ENCODE assay signal across 25 cellular contexts in genomic region chr10:129586897-129587443, GRCh38.
DNase-seq lines count a peak whose midpoint lies in the region; ATAC-seq and TF ChIP-seq lines count a peak whose summit lies in the region.
"Had no signal": no experiment of that assay in that cellular context is flagged by ENCODE, and none has a peak within 500 bp of the region (broad histone marks: within the 10 kb centered on the region; RNA-seq: fewer than 3 reads in every experiment).

No MANE protein-coding gene starts in this region.

- CTCF ChIA-PET in activated naive CD4-positive, alpha-beta T cell treated with anti-CD3 and anti-CD28 coated beads, Interleukin-2, amount 10 ng/mL, durations not matched to agents 7 days and 5 days (lab: Charles Lee): no interaction called here
- CTCF ChIA-PET in OCI-LY7 (lab: Charles Lee; ENCODE audit: unreplicated experiment): no interaction called here

- H3K4me3 ChIP-seq in OCI-LY7 (ENCODE audit: low read depth, low read length, poor library complexity, severe bottlenecking) (no peak overlapping the region), epithelial cell of esophagus (ENCODE audit: low read length) (no peak overlapping the region), uterus (no peak overlapping the region)
- H3K4me3 ChIP-seq: A549, BLaER1 had no signal

- no peak for ATAC-seq in GM21825 (IDR thresholded peaks at IDR 0.05; ENCODE audit: unreplicated experiment)
- ATAC-seq: A549; activated T-cell treated with anti-CD3 and anti-CD28 coated beads, Interleukin-2, amount 50 U/mL, for 72 hours; effector memory CD8-positive, alpha-beta T cell; left lobe of liver; naive thymus-derived CD8-positive, alpha-beta T cell; right cardiac atrium had no signal

- POLR2A ChIA-PET in OCI-LY7 (lab: Charles Lee): no interaction called here

- no peaks in the 10 kb centered on the region for H3K27me3 ChIP-seq in uterus
- H3K27me3 ChIP-seq: BLaER1 had no signal

- H3K9me3 ChIP-seq in OCI-LY7 (ENCODE audit: low read length) (peaks cover 12% of the 10 kb centered on the region), uterus (no peaks in the 10 kb centered on the region)

- H3K36me3 ChIP-seq in OCI-LY7 (ENCODE audit: insufficient read depth, low read length) (no peaks in the 10 kb centered on the region), uterus (no peaks in the 10 kb centered on the region)

- no TSS peak for BruUV-seq in OCI-LY7 (replicated peaks; lab: Mats Ljungman, UMichigan)

- TF ChIP-seq POLR2A in uterus (IDR thresholded peaks at IDR 0.05): no peak

- H4K20me1 ChIP-seq in OCI-LY7 (ENCODE audit: insufficient read depth, low read length): no peaks in the 10 kb centered on the region
- H4K20me1 ChIP-seq: BLaER1 had no signal

- no peaks in the 10 kb centered on the region for H3K27me3 Mint-ChIP-seq in activated naive CD4-positive, alpha-beta T cell treated with anti-CD3 and anti-CD28 coated beads, Interleukin-2, amount 50 U/mL, for 24 hours
- H3K27me3 Mint-ChIP-seq in activated naive CD4-positive, alpha-beta T cell treated with anti-CD3 and anti-CD28 coated beads, Interleukin-2, amount 10 ng/mL, durations not matched to agents 7 days and 5 days: no peaks in the 10 kb centered on the region
- H3K27me3 Mint-ChIP-seq: activated CD4-positive, alpha-beta T cell treated with anti-CD3 and anti-CD28 coated beads, Interleukin-2, amount 10 ng/mL, durations not matched to agents 24 days and 14 days; activated naive CD8-positive, alpha-beta T cell; effector memory CD8-positive, alpha-beta T cell; naive thymus-derived CD8-positive, alpha-beta T cell; type B pancreatic cell had no signal

- H3K9me2 ChIP-seq in OCI-LY7 (ENCODE audit: insufficient read depth, low read length): no peaks in the 10 kb centered on the region

- H3K4me3 Mint-ChIP-seq in activated naive CD4-positive, alpha-beta T cell treated with anti-CD3 and anti-CD28 coated beads, Interleukin-2, amount 50 U/mL, for 24 hours: peak overlapping the region; percentile 30
- no peak overlapping the region for H3K4me3 Mint-ChIP-seq in activated naive CD4-positive, alpha-beta T cell treated with anti-CD3 and anti-CD28 coated beads, Interleukin-2, amount 10 ng/mL, durations not matched to agents 7 days and 5 days
- H3K4me3 Mint-ChIP-seq: activated CD4-positive, alpha-beta T cell treated with anti-CD3 and anti-CD28 coated beads, Interleukin-2, amount 10 ng/mL, durations not matched to agents 24 days and 14 days; activated naive CD8-positive, alpha-beta T cell; activated T-cell treated with anti-CD3 and anti-CD28 coated beads, Interleukin-2, amount 50 U/mL, for 72 hours; effector memory CD8-positive, alpha-beta T cell; mesothelial cell of epicardium; naive thymus-derived CD8-positive, alpha-beta T cell; T-helper 1 cell treated with Interleukin-12 subunit alpha and Interleukin-12 subunit beta and Interleukin-4 antibody, amounts not matched to agents 30 μg/mL and 1 μg/mL, for 36 hours; type B pancreatic cell had no signal

- no peak for DNase-seq in activated naive CD4-positive, alpha-beta T cell treated with anti-CD3 and anti-CD28 coated beads, Interleukin-2, amount 10 ng/mL, durations not matched to agents 7 days and 5 days
- DNase-seq in OCI-LY7 (ENCODE audit: low spot score) (peak; percentile 18), epithelial cell of esophagus (ENCODE audit: low read depth) (peak; percentile 6), renal cortical epithelial cell (ENCODE audit: low read depth) (peak; percentile 14), dedifferentiated amniotic fluid mesenchymal stem cell (ENCODE audit: extremely low spot score) (no peak), uterus (no peak)
- DNase-seq: activated CD4-positive, alpha-beta T cell treated with anti-CD3 and anti-CD28 coated beads, Interleukin-2, amount 10 ng/mL, durations not matched to agents 24 days and 14 days; activated T-cell treated with anti-CD3 and anti-CD28 coated beads, Interleukin-2, amount 50 U/mL, for 72 hours; Caco-2; effector memory CD8-positive, alpha-beta T cell; HCEC 1CT; naive thymus-derived CD8-positive, alpha-beta T cell; NCI-H1092 treated with DMSO at 0.1 percent for 48 hours; NCI-H2029; right cardiac atrium had no signal

- H3K4me1 Mint-ChIP-seq in activated naive CD4-positive, alpha-beta T cell treated with anti-CD3 and anti-CD28 coated beads, Interleukin-2, amount 50 U/mL, for 24 hours: no peaks in the 10 kb centered on the region
- H3K4me1 Mint-ChIP-seq in activated naive CD4-positive, alpha-beta T cell treated with anti-CD3 and anti-CD28 coated beads, Interleukin-2, amount 10 ng/mL, durations not matched to agents 7 days and 5 days: no peaks in the 10 kb centered on the region
- H3K4me1 Mint-ChIP-seq: activated CD4-positive, alpha-beta T cell treated with anti-CD3 and anti-CD28 coated beads, Interleukin-2, amount 10 ng/mL, durations not matched to agents 24 days and 14 days; mesothelial cell of epicardium had no signal

- TF ChIP-seq CTCF in OCI-LY7 (conservative IDR thresholded peaks at IDR 0.05; ENCODE audit: low read length) (no peak), epithelial cell of esophagus (IDR thresholded peaks at IDR 0.05; ENCODE audit: insufficient read depth, low read depth, low read length, missing control alignments) (no peak), uterus (IDR thresholded peaks at IDR 0.05) (no peak)

- H3K27ac ChIP-seq in OCI-LY7 (ENCODE audit: low read depth, low read length, poor library complexity, severe bottlenecking): no peak overlapping the region
- H3K27ac ChIP-seq in uterus: no peak overlapping the region
- H3K27ac ChIP-seq: A549, BLaER1, KMS-11 had no signal

- no peak overlapping the region for H3K4me2 ChIP-seq in OCI-LY7 (ENCODE audit: low read length)
- H3K4me2 ChIP-seq: A549, BLaER1, KMS-11 had no signal

- H3K36me3 Mint-ChIP-seq in activated naive CD4-positive, alpha-beta T cell treated with anti-CD3 and anti-CD28 coated beads, Interleukin-2, amount 50 U/mL, for 24 hours: peaks cover 72% of the 10 kb centered on the region
- peaks cover 29% of the 10 kb centered on the region for H3K36me3 Mint-ChIP-seq in activated naive CD4-positive, alpha-beta T cell treated with anti-CD3 and anti-CD28 coated beads, Interleukin-2, amount 10 ng/mL, durations not matched to agents 7 days and 5 days

- intact Hi-C loops in OCI-LY7 (cut with micrococcal nuclease; ENCODE audit: unreplicated experiment): no loop called here
- intact Hi-C loops in uterus (cut with DNase I; ENCODE audit: low total_unique reads): no loop called here

- H3K27ac Mint-ChIP-seq in activated naive CD4-positive, alpha-beta T cell treated with anti-CD3 and anti-CD28 coated beads, Interleukin-2, amount 50 U/mL, for 24 hours: no peak overlapping the region
- H3K27ac Mint-ChIP-seq in activated naive CD4-positive, alpha-beta T cell treated with anti-CD3 and anti-CD28 coated beads, Interleukin-2, amount 10 ng/mL, durations not matched to agents 7 days and 5 days: no peak overlapping the region
- H3K27ac Mint-ChIP-seq: activated CD4-positive, alpha-beta T cell treated with anti-CD3 and anti-CD28 coated beads, Interleukin-2, amount 10 ng/mL, durations not matched to agents 24 days and 14 days; activated naive CD8-positive, alpha-beta T cell; activated T-cell treated with anti-CD3 and anti-CD28 coated beads, Interleukin-2, amount 50 U/mL, for 72 hours; effector memory CD8-positive, alpha-beta T cell; mesothelial cell of epicardium; naive thymus-derived CD8-positive, alpha-beta T cell; T-helper 1 cell treated with Interleukin-12 subunit alpha and Interleukin-12 subunit beta and Interleukin-4 antibody, amounts not matched to agents 30 μg/mL and 1 μg/mL, for 36 hours; type B pancreatic cell had no signal

- H3K4me1 ChIP-seq in OCI-LY7 (ENCODE audit: insufficient read depth, low read length, poor library complexity, severe bottlenecking) (no peaks in the 10 kb centered on the region), uterus (no peaks in the 10 kb centered on the region)
- H3K4me1 ChIP-seq: A549, Caco-2 had no signal

- H3K9me3 Mint-ChIP-seq in activated naive CD4-positive, alpha-beta T cell treated with anti-CD3 and anti-CD28 coated beads, Interleukin-2, amount 50 U/mL, for 24 hours: peaks cover 30% of the 10 kb centered on the region
- peaks cover 67% of the 10 kb centered on the region for H3K9me3 Mint-ChIP-seq in activated naive CD4-positive, alpha-beta T cell treated with anti-CD3 and anti-CD28 coated beads, Interleukin-2, amount 10 ng/mL, durations not matched to agents 7 days and 5 days

- no peaks in the 10 kb centered on the region for H3K79me2 ChIP-seq in OCI-LY7 (ENCODE audit: insufficient read depth, low read depth, low read length)

- no peak overlapping the region for H2AFZ ChIP-seq in OCI-LY7 (ENCODE audit: low read length)

Comparison
In these comparisons a context has a peak if more than half of its experiments do, and no peak if none do; other contexts are left out.
1. DNase-seq: peak in OCI-LY7 (single experiment), epithelial cell of esophagus (single experiment) and renal cortical epithelial cell (single experiment); none in activated naive CD4-positive, alpha-beta T cell treated with anti-CD3 and anti-CD28 coated beads, Interleukin-2, amount 10 ng/mL, durations not matched to agents 7 days and 5 days (single experiment), dedifferentiated amniotic fluid mesenchymal stem cell (single experiment) and uterus (0 of 2).